ENCODE assay signal across 13 cellular contexts in the genomic region with DNA sequence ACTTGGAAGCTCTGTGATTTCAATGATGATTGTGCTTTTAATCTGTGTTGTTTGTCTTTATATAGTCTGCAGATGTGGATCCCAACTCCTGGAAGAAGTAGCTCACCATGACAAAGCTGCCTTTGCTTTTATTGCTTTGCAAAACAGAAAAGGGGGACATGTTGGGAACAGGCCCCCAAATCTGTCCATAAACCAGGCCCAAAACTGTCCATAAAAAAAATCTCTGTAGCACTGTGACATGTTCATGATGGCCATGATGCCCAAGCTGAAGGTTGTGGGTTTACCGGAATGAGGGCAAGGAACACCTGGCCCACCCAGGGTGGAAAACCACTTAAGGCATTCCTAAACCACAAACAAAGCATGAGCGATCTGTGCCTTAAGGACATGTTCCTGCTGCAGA. TPM values are rescaled to one million over a fixed set of nuclear protein-coding genes. Genes with fewer than 3 reads are reported as not detected.
"Had no signal": no experiment of that assay in that cellular context is flagged by ENCODE, and none has a peak within 500 bp of the region (broad histone marks: within the 10 kb centered on the region; RNA-seq: fewer than 3 reads in every experiment).

No MANE protein-coding gene starts in this region.

RNA-seq across cellular contexts. Expression of gene ADH1C, which starts 19.9 kb away (rescaled TPM):
- total RNA-seq: activated B cell treated with CpG ODN at 0.5 μM for 24 hours; activated CD4-positive, alpha-beta memory T cell treated with anti-CD3 and anti-CD28 coated beads for 36 hours; activated CD4-positive, alpha-beta memory T cell treated with anti-CD3 and anti-CD28 coated beads, Interleukin-2, amount 10 ng/mL, durations not matched to agents 7 days and 5 days; activated CD4-positive, alpha-beta T cell treated with anti-CD3 and anti-CD28 coated beads for 36 hours; activated CD4-positive, alpha-beta T cell treated with anti-CD3 and anti-CD28 coated beads, Interleukin-2, amount 10 ng/mL, durations not matched to agents 24 days and 14 days; activated CD4-positive, alpha-beta T cell treated with anti-CD3 and anti-CD28 coated beads, Interleukin-2, amount 10 ng/mL, durations not matched to agents 7 days and 5 days; activated CD8-positive, alpha-beta memory T cell treated with anti-CD3 and anti-CD28 coated beads for 36 hours; activated CD8-positive, alpha-beta memory T cell treated with anti-CD3 and anti-CD28 coated beads, Interleukin-2, amount 10 ng/mL, durations not matched to agents 7 days and 5 days; activated CD8-positive, alpha-beta T cell treated with anti-CD3 and anti-CD28 coated beads for 36 hours; activated CD8-positive, alpha-beta T cell treated with anti-CD3 and anti-CD28 coated beads, Interleukin-2, amount 10 ng/mL, durations not matched to agents 7 days and 5 days; T-helper 1 cell treated with Interleukin-12 subunit alpha and Interleukin-12 subunit beta and Interleukin-4 antibody, amounts not matched to agents 30 ng/mL and 1 ng/mL, for 36 hours; T-helper 17 cell; T-helper 2 cell treated with Interferon-gamma antibody and Interleukin-4, amounts not matched to agents 100 ng/mL and 5 ng/mL, for 36 hours had no signal

RNA-seq across cellular contexts. Expression of gene ADH1B, which starts 51.3 kb away (rescaled TPM):
- total RNA-seq: activated B cell treated with CpG ODN at 0.5 μM for 24 hours; activated CD4-positive, alpha-beta memory T cell treated with anti-CD3 and anti-CD28 coated beads for 36 hours; activated CD4-positive, alpha-beta memory T cell treated with anti-CD3 and anti-CD28 coated beads, Interleukin-2, amount 10 ng/mL, durations not matched to agents 7 days and 5 days; activated CD4-positive, alpha-beta T cell treated with anti-CD3 and anti-CD28 coated beads for 36 hours; activated CD4-positive, alpha-beta T cell treated with anti-CD3 and anti-CD28 coated beads, Interleukin-2, amount 10 ng/mL, durations not matched to agents 24 days and 14 days; activated CD4-positive, alpha-beta T cell treated with anti-CD3 and anti-CD28 coated beads, Interleukin-2, amount 10 ng/mL, durations not matched to agents 7 days and 5 days; activated CD8-positive, alpha-beta memory T cell treated with anti-CD3 and anti-CD28 coated beads for 36 hours; activated CD8-positive, alpha-beta memory T cell treated with anti-CD3 and anti-CD28 coated beads, Interleukin-2, amount 10 ng/mL, durations not matched to agents 7 days and 5 days; activated CD8-positive, alpha-beta T cell treated with anti-CD3 and anti-CD28 coated beads for 36 hours; activated CD8-positive, alpha-beta T cell treated with anti-CD3 and anti-CD28 coated beads, Interleukin-2, amount 10 ng/mL, durations not matched to agents 7 days and 5 days; T-helper 1 cell treated with Interleukin-12 subunit alpha and Interleukin-12 subunit beta and Interleukin-4 antibody, amounts not matched to agents 30 ng/mL and 1 ng/mL, for 36 hours; T-helper 17 cell; T-helper 2 cell treated with Interferon-gamma antibody and Interleukin-4, amounts not matched to agents 100 ng/mL and 5 ng/mL, for 36 hours had no signal
